In genomic region chr22:27919943-27920755, GRCh38 we compare ENCODE assay signal across 8 cellular contexts. TPM values are rescaled to one million over a fixed set of nuclear protein-coding genes. Genes with fewer than 3 reads are reported as not detected.
DNase-seq lines count a peak whose midpoint lies in the region; ATAC-seq lines count a peak whose summit lies in the region.

No MANE protein-coding gene starts in this region.

- peaks cover 0 to 6% (median 0%) of the 10 kb centered on the region in 11 donors for H3K9me3 Mint-ChIP-seq in naive thymus-derived CD4-positive, alpha-beta T cell

- H3K36me3 Mint-ChIP-seq in T-helper 17 cell (ENCODE audit: low read depth): peaks cover 6% of the 10 kb centered on the region
- peaks cover 0 to 29% (median 12%) of the 10 kb centered on the region in 5 donors for H3K36me3 Mint-ChIP-seq in naive thymus-derived CD4-positive, alpha-beta T cell

- no peaks in the 10 kb centered on the region for H3K9me3 ChIP-seq in T-helper 17 cell (ENCODE audit: control insufficient read depth, low read length, poor library complexity, severe bottlenecking)
- no peaks in the 10 kb centered on the region for H3K9me3 ChIP-seq in naive thymus-derived CD4-positive, alpha-beta T cell (ENCODE audit: control insufficient read depth in 2 of 3, low read length in 3 of 3)

- CTCF ChIA-PET in naive thymus-derived CD4-positive, alpha-beta T cell (lab: Charles Lee): interaction anchor here (1.3 kb wide), 1 partner anchor 31 kb away, joined by 3 read pairs; no protein-coding TSS in a partner anchor

- H3K36me3 ChIP-seq in naive thymus-derived CD4-positive, alpha-beta T cell (ENCODE audit: control insufficient read depth in 2 of 3, insufficient read depth in 3 of 3, low read length in 3 of 3): no peaks in the 10 kb centered on the region

- peak; percentile 8 for DNase-seq in DMS153 (lab: John Stamatoyannopoulos, UW)
- DNase-seq in HPDE6-E6E7 (ENCODE audit: extremely low spot score): peak; percentile 21
- DNase-seq in T-helper 17 cell: no peak
- DNase-seq in fibroblast of gingiva (ENCODE audit: low read depth): peak; percentile 83
- DNase-seq in naive thymus-derived CD4-positive, alpha-beta T cell: no peak
- no peak for DNase-seq in SHP77 treated with DMSO at 0.1 percent for 48 hours (lab: John Stamatoyannopoulos, UW)
- DNase-seq in COR-L47 (lab: John Stamatoyannopoulos, UW): no peak

- peaks cover 50% of the 10 kb centered on the region for H3K4me1 Mint-ChIP-seq in T-helper 17 cell
- H3K4me1 Mint-ChIP-seq in naive thymus-derived CD4-positive, alpha-beta T cell: peaks cover 53 to 81% (median 68%) of the 10 kb centered on the region in 7 donors

- peak overlapping the region; percentile 94 for H3K27ac ChIP-seq in naive thymus-derived CD4-positive, alpha-beta T cell (ENCODE audit: low read depth, low read length)

- H3K4me1 ChIP-seq in naive thymus-derived CD4-positive, alpha-beta T cell (ENCODE audit: control insufficient read depth in 2 of 2, insufficient read depth in 2 of 2, low read length in 2 of 2): peaks cover 29 to 32% of the 10 kb centered on the region in 2 donors

- POLR2A ChIA-PET in naive thymus-derived CD4-positive, alpha-beta T cell (lab: Charles Lee): interaction anchor here (0.7 to 2.1 kb wide), 6 partner anchors 9 to 1436 kb away, joined by 3 to 8 read pairs (median 4); partner anchors contain the start of genes HPS4, SRRD and XBP1

- H3K27me3 ChIP-seq in naive thymus-derived CD4-positive, alpha-beta T cell (ENCODE audit: control insufficient read depth in 2 of 2, insufficient read depth in 2 of 2, low read length in 2 of 2): no peaks in the 10 kb centered on the region

- intact Hi-C loops in naive thymus-derived CD4-positive, alpha-beta T cell (cut with micrococcal nuclease): loop anchor here (1.0 to 10.0 kb wide), 13 partner anchors 33 to 1847 kb away; partner anchors contain the start of genes HSCB (in 2 of the 2), CCDC117 (in 1 of the 2), CHEK2 (in 1 of the 2) and EWSR1 (in 1 of the 2)

- H3K4me3 ChIP-seq in naive thymus-derived CD4-positive, alpha-beta T cell (ENCODE audit: low read length): peak overlapping the region; percentile 73

- peak overlapping the region; percentile 97 for H3K4me3 Mint-ChIP-seq in T-helper 17 cell
- H3K4me3 Mint-ChIP-seq in naive thymus-derived CD4-positive, alpha-beta T cell: peak overlapping the region; percentile 97 to 100 (median 99)

- peak overlapping the region; percentile 98 for H3K27ac Mint-ChIP-seq in T-helper 17 cell
- H3K27ac Mint-ChIP-seq in naive thymus-derived CD4-positive, alpha-beta T cell: peak overlapping the region; percentile 93 to 99 (median 99)

- no peaks in the 10 kb centered on the region for H3K27me3 Mint-ChIP-seq in T-helper 17 cell
- peaks cover 0 to 4% (median 0%) of the 10 kb centered on the region in 5 donors for H3K27me3 Mint-ChIP-seq in naive thymus-derived CD4-positive, alpha-beta T cell

- ATAC-seq in GM19455 (IDR thresholded peaks at IDR 0.05; ENCODE audit: unreplicated experiment) (peak; percentile 7), T-helper 17 cell (peak; percentile 39)
- ATAC-seq in naive thymus-derived CD4-positive, alpha-beta T cell: peak; percentile 35

RNA-seq across cellular contexts. Expression of gene PITPNB, which starts 1.1 kb away (rescaled TPM):
- 10 to 100 TPM; 54.5 to 72.2 TPM for total RNA-seq in T-helper 17 cell
- total RNA-seq in naive thymus-derived CD4-positive, alpha-beta T cell: 10 to 100 TPM; 56.3 to 98.8 (median 62.8) TPM
- 10 to 100 TPM; 61.7 to 66.0 TPM for polyA plus RNA-seq in naive thymus-derived CD4-positive, alpha-beta T cell

Comparison
In these comparisons a context has a peak if more than half of its experiments do, and no peak if none do; other contexts are left out.
1. DNase-seq: peak in DMS153 (single experiment), HPDE6-E6E7 (single experiment) and fibroblast of gingiva (single experiment); none in T-helper 17 cell (0 of 3), naive thymus-derived CD4-positive, alpha-beta T cell (0 of 9), SHP77 treated with DMSO at 0.1 percent for 48 hours (single experiment) and COR-L47 (single experiment).
2. Peak in every context shown above with its lines, with median percentiles within 50 percentile points of each other: ATAC-seq.